ENCODE assay signal across 14 cellular contexts in the genomic region with DNA sequence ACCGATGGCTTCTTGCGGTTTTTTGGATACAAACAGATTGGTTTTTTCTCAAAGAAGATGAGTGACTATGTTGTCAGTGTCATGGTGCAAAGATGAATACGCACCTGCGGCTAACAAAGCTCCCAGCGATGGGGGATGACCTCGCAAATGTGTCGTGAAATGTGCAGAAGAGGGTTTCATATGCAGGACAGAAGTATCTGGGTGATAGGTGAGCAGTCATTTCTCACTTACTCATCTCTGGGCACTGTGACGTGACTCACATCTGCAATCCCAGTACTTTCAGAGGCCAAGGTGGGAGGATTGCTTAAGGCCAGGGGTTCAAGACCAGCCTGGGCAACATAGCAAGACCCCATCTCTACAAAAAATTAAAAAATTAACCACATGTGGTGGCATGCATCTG.
DNase-seq lines count a peak whose midpoint lies in the region; TF ChIP-seq lines count a peak whose summit lies in the region.
"Had no signal": no experiment of that assay in that cellular context is flagged by ENCODE, and none has a peak within 500 bp of the region (broad histone marks: within the 10 kb centered on the region; RNA-seq: fewer than 3 reads in every experiment).

No MANE protein-coding gene starts in this region.

- H3K9me3 Mint-ChIP-seq in activated CD4-positive, alpha-beta memory T cell treated with anti-CD3 and anti-CD28 coated beads, Interleukin-2, amount 10 ng/mL, durations not matched to agents 7 days and 5 days: no peaks in the 10 kb centered on the region
- no peaks in the 10 kb centered on the region for H3K9me3 Mint-ChIP-seq in activated T-helper 2 cell treated with anti-CD3 and anti-CD28 coated beads, Interferon-gamma antibody, Interleukin-2, Interleukin-4, amounts not matched to agents 10 μg/mL and 5 μg/mL and 100 μg/mL, durations not matched to agents 14 hours and 24 hours and 36 hours
- H3K9me3 Mint-ChIP-seq in osteocyte (ENCODE audit: unreplicated experiment): peaks cover 4% of the 10 kb centered on the region
- H3K9me3 Mint-ChIP-seq: CD4-positive, CD25-positive, alpha-beta regulatory T cell had no signal

- peak; percentile 5 for DNase-seq in activated T-cell treated with anti-CD3 and anti-CD28 coated beads, Interleukin-2, amount 50 U/mL, for 1 hour
- no peak for DNase-seq in activated T-cell treated with anti-CD3 and anti-CD28 coated beads for 4 hours
- DNase-seq in activated CD4-positive, alpha-beta memory T cell treated with anti-CD3 and anti-CD28 coated beads, Interleukin-2, amount 10 ng/mL, durations not matched to agents 7 days and 5 days: peak; percentile 6
- peak; percentile 3 for DNase-seq in activated T-helper 2 cell treated with anti-CD3 and anti-CD28 coated beads, Interferon-gamma antibody, Interleukin-2, Interleukin-4, amounts not matched to agents 10 μg/mL and 5 μg/mL and 100 μg/mL, durations not matched to agents 14 hours and 24 hours and 36 hours (ENCODE audit: low spot score)
- DNase-seq in osteocyte (ENCODE audit: extremely low spot score, unreplicated experiment): peak; percentile 46
- DNase-seq in HT-29 (ENCODE audit: low spot score): no peak
- DNase-seq in NCI-H2029 (lab: John Stamatoyannopoulos, UW): no peak
- DNase-seq: AML-193; CD4-positive, CD25-positive, alpha-beta regulatory T cell; DMS53; NCI-H1436 treated with DMSO at 0.1 percent for 48 hours; NCI-H2107; NCI-H226; NCI-H526 treated with DMSO at 0.1 percent for 48 hours had no signal

- TF ChIP-seq CTCF in osteocyte (IDR thresholded peaks at IDR 0.05): no peak

- no peak overlapping the region for H3K4me3 Mint-ChIP-seq in activated CD4-positive, alpha-beta memory T cell treated with anti-CD3 and anti-CD28 coated beads, Interleukin-2, amount 10 ng/mL, durations not matched to agents 7 days and 5 days
- H3K4me3 Mint-ChIP-seq in activated T-helper 2 cell treated with anti-CD3 and anti-CD28 coated beads, Interferon-gamma antibody, Interleukin-2, Interleukin-4, amounts not matched to agents 10 μg/mL and 5 μg/mL and 100 μg/mL, durations not matched to agents 14 hours and 24 hours and 36 hours (ENCODE audit: low read depth): no peak overlapping the region
- no peak overlapping the region for H3K4me3 Mint-ChIP-seq in osteocyte (ENCODE audit: unreplicated experiment)
- H3K4me3 Mint-ChIP-seq: CD4-positive, CD25-positive, alpha-beta regulatory T cell had no signal

- H3K36me3 Mint-ChIP-seq in activated CD4-positive, alpha-beta memory T cell treated with anti-CD3 and anti-CD28 coated beads, Interleukin-2, amount 10 ng/mL, durations not matched to agents 7 days and 5 days (ENCODE audit: low read depth): no peaks in the 10 kb centered on the region
- no peaks in the 10 kb centered on the region for H3K36me3 Mint-ChIP-seq in activated T-helper 2 cell treated with anti-CD3 and anti-CD28 coated beads, Interferon-gamma antibody, Interleukin-2, Interleukin-4, amounts not matched to agents 10 μg/mL and 5 μg/mL and 100 μg/mL, durations not matched to agents 14 hours and 24 hours and 36 hours (ENCODE audit: low read depth)
- H3K36me3 Mint-ChIP-seq in osteocyte (ENCODE audit: unreplicated experiment): no peaks in the 10 kb centered on the region
- H3K36me3 Mint-ChIP-seq: CD4-positive, CD25-positive, alpha-beta regulatory T cell had no signal

- intact Hi-C loops in activated T-helper 2 cell treated with anti-CD3 and anti-CD28 coated beads, Interferon-gamma antibody, Interleukin-2, Interleukin-4, amounts not matched to agents 10 μg/mL and 5 μg/mL and 100 μg/mL, durations not matched to agents 14 hours and 24 hours and 36 hours (cut with micrococcal nuclease): no loop called here

- CTCF ChIA-PET in activated CD4-positive, alpha-beta memory T cell treated with anti-CD3 and anti-CD28 coated beads, Interleukin-2, amount 10 ng/mL, durations not matched to agents 7 days and 5 days (lab: Charles Lee): no interaction called here

- POLR2A ChIA-PET in activated CD4-positive, alpha-beta memory T cell treated with anti-CD3 and anti-CD28 coated beads, Interleukin-2, amount 10 ng/mL, durations not matched to agents 7 days and 5 days (lab: Charles Lee): no interaction called here

- no peak overlapping the region for H3K27ac Mint-ChIP-seq in activated CD4-positive, alpha-beta memory T cell treated with anti-CD3 and anti-CD28 coated beads, Interleukin-2, amount 10 ng/mL, durations not matched to agents 7 days and 5 days
- H3K27ac Mint-ChIP-seq in activated T-helper 2 cell treated with anti-CD3 and anti-CD28 coated beads, Interferon-gamma antibody, Interleukin-2, Interleukin-4, amounts not matched to agents 10 μg/mL and 5 μg/mL and 100 μg/mL, durations not matched to agents 14 hours and 24 hours and 36 hours: no peak overlapping the region
- H3K27ac Mint-ChIP-seq in osteocyte (ENCODE audit: unreplicated experiment): no peak overlapping the region
- H3K27ac Mint-ChIP-seq: CD4-positive, CD25-positive, alpha-beta regulatory T cell had no signal

- peaks cover 6% of the 10 kb centered on the region for H3K27me3 Mint-ChIP-seq in activated CD4-positive, alpha-beta memory T cell treated with anti-CD3 and anti-CD28 coated beads, Interleukin-2, amount 10 ng/mL, durations not matched to agents 7 days and 5 days
- H3K27me3 Mint-ChIP-seq in activated T-helper 2 cell treated with anti-CD3 and anti-CD28 coated beads, Interferon-gamma antibody, Interleukin-2, Interleukin-4, amounts not matched to agents 10 μg/mL and 5 μg/mL and 100 μg/mL, durations not matched to agents 14 hours and 24 hours and 36 hours (ENCODE audit: low read depth): peaks cover 6% of the 10 kb centered on the region
- H3K27me3 Mint-ChIP-seq in osteocyte (ENCODE audit: unreplicated experiment): no peaks in the 10 kb centered on the region
- H3K27me3 Mint-ChIP-seq: CD4-positive, CD25-positive, alpha-beta regulatory T cell had no signal

- no peaks in the 10 kb centered on the region for H3K4me1 Mint-ChIP-seq in activated CD4-positive, alpha-beta memory T cell treated with anti-CD3 and anti-CD28 coated beads, Interleukin-2, amount 10 ng/mL, durations not matched to agents 7 days and 5 days
- H3K4me1 Mint-ChIP-seq in activated T-helper 2 cell treated with anti-CD3 and anti-CD28 coated beads, Interferon-gamma antibody, Interleukin-2, Interleukin-4, amounts not matched to agents 10 μg/mL and 5 μg/mL and 100 μg/mL, durations not matched to agents 14 hours and 24 hours and 36 hours (ENCODE audit: low read depth): no peaks in the 10 kb centered on the region
- no peaks in the 10 kb centered on the region for H3K4me1 Mint-ChIP-seq in osteocyte (ENCODE audit: unreplicated experiment)
- H3K4me1 Mint-ChIP-seq: CD4-positive, CD25-positive, alpha-beta regulatory T cell had no signal

Comparison
In these comparisons a context has a peak if more than half of its experiments do, and no peak if none do; other contexts are left out.
1. DNase-seq: peak in activated T-cell treated with anti-CD3 and anti-CD28 coated beads, Interleukin-2, amount 50 U/mL, for 1 hour (single experiment), activated CD4-positive, alpha-beta memory T cell treated with anti-CD3 and anti-CD28 coated beads, Interleukin-2, amount 10 ng/mL, durations not matched to agents 7 days and 5 days (single experiment), activated T-helper 2 cell treated with anti-CD3 and anti-CD28 coated beads, Interferon-gamma antibody, Interleukin-2, Interleukin-4, amounts not matched to agents 10 μg/mL and 5 μg/mL and 100 μg/mL, durations not matched to agents 14 hours and 24 hours and 36 hours (single experiment) and osteocyte (single experiment); none in activated T-cell treated with anti-CD3 and anti-CD28 coated beads for 4 hours (single experiment), HT-29 (single experiment) and NCI-H2029 (single experiment).